16 cellular contexts compared by ENCODE assay signal in genomic region chr4:42488114-42488513, GRCh38.
DNase-seq lines count a peak whose midpoint lies in the region; ATAC-seq and TF ChIP-seq lines count a peak whose summit lies in the region.
"Had no signal": no experiment of that assay in that cellular context is flagged by ENCODE, and none has a peak within 500 bp of the region (broad histone marks: within the 10 kb centered on the region; RNA-seq: fewer than 3 reads in every experiment).

No MANE protein-coding gene starts in this region.

- DNase-seq in WTC11 (ENCODE audit: low spot score), result no peak
- DNase-seq in COLO829 (ENCODE audit: low spot score), result no peak
- DNase-seq in NCI-H146 (lab: John Stamatoyannopoulos, UW), result no peak
- no peak for DNase-seq in occipital lobe (lab: John Stamatoyannopoulos, UW)
- DNase-seq in NK-92 treated with Interleukin-12 subunit alpha and Interleukin-12 subunit beta, amount 100 ng/mL, for 24 hours (lab: John Stamatoyannopoulos, UW), result no peak
- DNase-seq: activated T-cell treated with anti-CD3 and anti-CD28 coated beads, Interleukin-2, amount 50 U/mL, for 72 hours; caudate nucleus; CD8-positive, alpha-beta memory T cell; KBM-7; NCI-H2171 treated with DMSO at 0.1 percent for 48 hours; WERI-Rb-1 had no signal

- H3K9me3 Mint-ChIP-seq in WTC11, result no peaks in the 10 kb centered on the region
- H3K9me3 Mint-ChIP-seq: activated T-cell treated with anti-CD3 and anti-CD28 coated beads, Interleukin-2, amount 50 U/mL, for 72 hours; CD8-positive, alpha-beta memory T cell; nephron had no signal

- H3K27me3 Mint-ChIP-seq in WTC11 (ENCODE audit: low read depth), result no peaks in the 10 kb centered on the region
- H3K27me3 Mint-ChIP-seq: CD8-positive, alpha-beta memory T cell had no signal

- peak overlapping the region; percentile 85 for H3K27ac Mint-ChIP-seq in WTC11

- CTCF ChIA-PET in WTC11 (lab: Charles Lee), result interaction anchor here (1.8 kb wide), 1 partner anchor 21 kb away, joined by 5 read pairs; no protein-coding TSS in a partner anchor

- TF ChIP-seq CTCF in WTC11 (IDR thresholded peaks at IDR 0.05), result no peak

- POLR2A ChIA-PET in WTC11 (lab: Charles Lee), result no interaction called here

- ATAC-seq in GM18867 (IDR thresholded peaks at IDR 0.05; ENCODE audit: unreplicated experiment) (peak; percentile 85), GM21529 (IDR thresholded peaks at IDR 0.05; ENCODE audit: unreplicated experiment) (peak; percentile 84), HG03064 (IDR thresholded peaks at IDR 0.05; ENCODE audit: low read depth, unreplicated experiment) (peak; percentile 72), WTC11 (no peak; the same call in 1 of the 2 replicates)
- ATAC-seq: activated T-cell treated with anti-CD3 and anti-CD28 coated beads, Interleukin-2, amount 50 U/mL, for 72 hours; Right ventricle myocardium inferior had no signal

- no peak overlapping the region for H3K4me3 Mint-ChIP-seq in WTC11
- H3K4me3 Mint-ChIP-seq: activated T-cell treated with anti-CD3 and anti-CD28 coated beads, Interleukin-2, amount 50 U/mL, for 72 hours; nephron had no signal

- no peaks in the 10 kb centered on the region for H3K36me3 Mint-ChIP-seq in WTC11

- H3K4me1 Mint-ChIP-seq in WTC11, result peaks cover 81% of the 10 kb centered on the region

TF ChIP-seq in WTC11, 78 proteins besides CTCF, POLR2A, EP300 and RAD21:
- TF ChIP-seq AFF4 (CRISPR knock-in tag; IDR thresholded peaks at IDR 0.05; ENCODE audit: borderline replicate concordance) (no peak), ESRRA (CRISPR knock-in tag; IDR thresholded peaks at IDR 0.05; ENCODE audit: borderline replicate concordance) (no peak), E2F5 (CRISPR knock-in tag; IDR thresholded peaks at IDR 0.05) (no peak), NR3C1 (CRISPR knock-in tag; conservative IDR thresholded peaks at IDR 0.05; ENCODE audit: low read depth) (no peak), CDX4 (CRISPR knock-in tag; IDR thresholded peaks at IDR 0.05; ENCODE audit: borderline replicate concordance) (no peak), ZNF423 (CRISPR knock-in tag; IDR thresholded peaks at IDR 0.05) (no peak), ZSCAN18 (CRISPR knock-in tag; IDR thresholded peaks at IDR 0.05) (no peak), ATF3 (CRISPR knock-in tag; conservative IDR thresholded peaks at IDR 0.05) (no peak), NR1H2 (CRISPR knock-in tag; IDR thresholded peaks at IDR 0.05) (no peak), ZNF121 (CRISPR knock-in tag; IDR thresholded peaks at IDR 0.05) (no peak), RORB (CRISPR knock-in tag; IDR thresholded peaks at IDR 0.05) (no peak), GRHL2 (CRISPR knock-in tag; IDR thresholded peaks at IDR 0.05; ENCODE audit: insufficient replicate concordance, severe bottlenecking) (no peak), ATF6 (CRISPR knock-in tag; IDR thresholded peaks at IDR 0.05) (no peak), IRF2 (CRISPR knock-in tag; IDR thresholded peaks at IDR 0.05; ENCODE audit: borderline replicate concordance, low read depth) (no peak), ZNF263 (CRISPR knock-in tag; IDR thresholded peaks at IDR 0.05; ENCODE audit: low read depth) (no peak), IRF1 (CRISPR knock-in tag; IDR thresholded peaks at IDR 0.05) (no peak)
TF ChIP-seq in WTC11: peak in this region for 0.
